ENCODE assay signal across 8 cellular contexts in the genomic region with DNA sequence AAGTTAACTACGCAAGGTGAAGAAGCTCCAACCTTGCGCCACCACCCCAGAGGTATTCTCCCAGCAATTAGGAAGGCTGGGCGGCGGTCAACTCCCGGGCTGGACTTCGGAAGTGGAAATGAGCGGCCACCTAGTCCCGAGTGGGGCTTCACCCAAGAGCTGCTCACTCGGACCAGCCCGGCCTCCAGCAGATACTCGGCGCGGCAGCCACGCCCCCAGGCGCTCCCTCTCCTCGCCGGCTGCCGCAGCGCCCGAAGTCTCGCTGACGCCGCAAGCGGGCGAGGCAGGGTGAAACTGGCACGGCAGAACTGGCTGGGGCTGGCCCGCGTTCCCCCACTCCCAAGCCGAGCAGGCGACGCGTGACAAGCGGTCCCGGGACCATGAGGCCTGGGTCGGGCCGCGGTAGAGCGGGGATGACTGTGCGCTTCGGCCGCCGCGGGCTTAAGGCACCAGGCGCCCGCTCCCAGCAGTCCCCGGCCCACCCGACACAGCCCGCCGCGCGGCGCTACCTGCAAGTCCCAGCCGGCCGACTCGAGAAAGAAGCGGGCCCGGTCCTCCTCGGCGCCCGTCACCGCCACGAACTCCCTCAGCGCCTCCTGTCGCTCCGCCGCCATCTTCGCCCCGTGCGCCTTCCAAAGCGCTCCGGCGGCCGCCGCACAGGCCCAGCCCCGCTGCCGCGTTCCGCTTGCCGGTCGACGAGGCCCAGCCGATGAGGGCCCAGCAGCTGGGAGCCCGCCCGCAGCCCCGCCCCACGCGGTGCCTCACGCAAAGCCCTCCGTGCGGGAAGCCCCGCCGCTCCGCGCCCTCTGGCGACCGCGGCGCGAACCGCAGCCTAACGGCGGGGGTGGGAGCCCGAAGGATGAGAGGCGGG.
DNase-seq lines count a peak whose midpoint lies in the region; ATAC-seq and TF ChIP-seq lines count a peak whose summit lies in the region.

Gene NSFL1C, minus strand, starts transcription at position 639 of the 871 bp plus-strand sequence. Its CDS starts 25 bp downstream, at position 614.

- peak within 1 kb of the TSS; percentile 58 for H3K4me3 ChIP-seq in AG09309 (ENCODE audit: control insufficient read depth, low read depth, low read length)

- DNase-seq in AG09309 (ENCODE audit: low read depth) (peak; percentile 73), NCI-H345 (lab: John Stamatoyannopoulos, UW) (peak; percentile 98), islet precursor cell (peak; percentile 98)
- DNase-seq in activated CD4-positive, CD25-positive, alpha-beta regulatory T cell (lab: John Stamatoyannopoulos, UW) = peak; percentile 95 to 98 (median 97)
- DNase-seq in central memory CD4-positive, alpha-beta T cell = peak; percentile 96
- DNase-seq in stimulated activated CD4-positive, alpha-beta T cell treated with anti-CD3 and anti-CD28 coated beads, Interleukin-12 subunit alpha, Interleukin-12 subunit beta, amount 100 ng/mL, for 48 hours (ENCODE audit: low read depth in 2 of 3, low spot score in 1 of 3) = peak; percentile 91 to 97 (median 97)

- peak; percentile 75 for TF ChIP-seq POLR2A in GM18951 (IDR thresholded peaks at IDR 0.05; ENCODE audit: extremely low read depth, insufficient read depth, insufficient read length)

- in situ Hi-C loops in GM18951 (cut with MboI; ENCODE audit: low sequenced_read_pairs, unreplicated experiment) = no loop called here

- ATAC-seq in HG03196 (IDR thresholded peaks at IDR 0.05; ENCODE audit: unreplicated experiment) = peak; percentile 79

- peak; percentile 74 for TF ChIP-seq CTCF in AG09309 (IDR thresholded peaks at IDR 0.05; ENCODE audit: control insufficient read depth, insufficient read depth, low read depth, low read length, missing control alignments)

Comparison
In these comparisons a context has a peak if more than half of its experiments do, and no peak if none do; other contexts are left out.
1. Peak in every context shown above with its lines: DNase-seq, ATAC-seq and H3K4me3 ChIP-seq.